4 cellular contexts compared by ENCODE assay signal in the genomic region with DNA sequence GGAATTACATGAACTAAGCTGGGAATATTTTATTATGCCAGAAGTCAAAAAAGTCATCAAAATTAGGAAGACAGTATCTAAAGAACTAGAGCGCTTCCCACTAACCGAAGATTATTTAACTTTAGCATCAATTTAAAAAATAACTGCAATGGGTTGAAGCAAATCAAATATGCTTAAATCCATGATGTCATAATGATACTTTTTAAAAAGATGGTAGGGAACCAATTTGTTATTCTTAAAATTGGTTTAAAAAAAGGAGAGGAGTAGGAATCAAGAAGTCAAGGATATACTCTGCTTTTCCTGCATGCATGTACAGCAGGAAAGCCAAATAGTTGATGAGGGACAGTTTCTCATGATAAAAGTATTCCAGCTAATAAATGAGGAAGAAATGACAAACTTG.
A peak's percentile ranks its signal among the peaks of the same experiment; 100 is the strongest.
TF ChIP-seq lines count a peak whose summit lies in the region.

No MANE protein-coding gene starts in this region.

TF ChIP-seq in SK-N-SH, 30 proteins besides CTCF, POLR2A, EP300 and RAD21:
- TF ChIP-seq, protein P1, sequence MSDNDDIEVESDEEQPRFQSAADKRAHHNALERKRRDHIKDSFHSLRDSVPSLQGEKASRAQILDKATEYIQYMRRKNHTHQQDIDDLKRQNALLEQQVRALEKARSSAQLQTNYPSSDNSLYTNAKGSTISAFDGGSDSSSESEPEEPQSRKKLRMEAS (IDR thresholded peaks at IDR 0.05; ENCODE audit: low read depth) = no peak
- TF ChIP-seq IRF3 (IDR thresholded peaks at IDR 0.05; ENCODE audit: low read depth, low read length) (no peak), YY1 (IDR thresholded peaks at IDR 0.05; ENCODE audit: low read depth) (no peak)
TF ChIP-seq in SK-N-SH: peak in this region for 0.

TF ChIP-seq in SK-N-SH treated with all-trans-retinoic acid at 6 μM for 48 hours, 23 proteins besides CTCF, POLR2A, EP300 and RAD21:
- TF ChIP-seq ZFP30 (CRISPR knock-in tag; IDR thresholded peaks at IDR 0.05) = no peak
- TF ChIP-seq ZFP3 (CRISPR knock-in tag; IDR thresholded peaks at IDR 0.05) = no peak
- TF ChIP-seq, protein P2, sequence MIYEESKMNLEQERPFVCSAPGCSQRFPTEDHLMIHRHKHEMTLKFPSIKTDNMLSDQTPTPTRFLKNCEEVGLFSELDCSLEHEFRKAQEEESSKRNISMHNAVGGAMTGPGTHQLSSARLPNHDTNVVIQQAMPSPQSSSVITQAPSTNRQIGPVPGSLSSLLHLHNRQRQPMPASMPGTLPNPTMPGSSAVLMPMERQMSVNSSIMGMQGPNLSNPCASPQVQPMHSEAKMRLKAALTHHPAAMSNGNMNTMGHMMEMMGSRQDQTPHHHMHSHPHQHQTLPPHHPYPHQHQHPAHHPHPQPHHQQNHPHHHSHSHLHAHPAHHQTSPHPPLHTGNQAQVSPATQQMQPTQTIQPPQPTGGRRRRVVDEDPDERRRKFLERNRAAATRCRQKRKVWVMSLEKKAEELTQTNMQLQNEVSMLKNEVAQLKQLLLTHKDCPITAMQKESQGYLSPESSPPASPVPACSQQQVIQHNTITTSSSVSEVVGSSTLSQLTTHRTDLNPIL (CRISPR knock-in tag; IDR thresholded peaks at IDR 0.05; ENCODE audit: low read depth) = no peak
- TF ChIP-seq TOX (CRISPR knock-in tag; IDR thresholded peaks at IDR 0.05; ENCODE audit: borderline replicate concordance) = no peak
- TF ChIP-seq BACH2 (CRISPR knock-in tag; IDR thresholded peaks at IDR 0.05; ENCODE audit: borderline replicate concordance) = no peak
- no peak for TF ChIP-seq PPARA (CRISPR knock-in tag; IDR thresholded peaks at IDR 0.05; ENCODE audit: borderline replicate concordance)
- TF ChIP-seq, protein P3, sequence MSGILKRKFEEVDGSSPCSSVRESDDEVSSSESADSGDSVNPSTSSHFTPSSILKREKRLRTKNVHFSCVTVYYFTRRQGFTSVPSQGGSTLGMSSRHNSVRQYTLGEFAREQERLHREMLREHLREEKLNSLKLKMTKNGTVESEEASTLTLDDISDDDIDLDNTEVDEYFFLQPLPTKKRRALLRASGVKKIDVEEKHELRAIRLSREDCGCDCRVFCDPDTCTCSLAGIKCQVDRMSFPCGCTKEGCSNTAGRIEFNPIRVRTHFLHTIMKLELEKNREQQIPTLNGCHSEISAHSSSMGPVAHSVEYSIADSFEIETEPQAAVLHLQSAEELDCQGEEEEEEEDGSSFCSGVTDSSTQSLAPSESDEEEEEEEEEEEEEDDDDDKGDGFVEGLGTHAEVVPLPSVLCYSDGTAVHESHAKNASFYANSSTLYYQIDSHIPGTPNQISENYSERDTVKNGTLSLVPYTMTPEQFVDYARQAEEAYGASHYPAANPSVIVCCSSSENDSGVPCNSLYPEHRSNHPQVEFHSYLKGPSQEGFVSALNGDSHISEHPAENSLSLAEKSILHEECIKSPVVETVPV (CRISPR knock-in tag; IDR thresholded peaks at IDR 0.05) = no peak
- no peak for TF ChIP-seq GLIS3 (CRISPR knock-in tag; IDR thresholded peaks at IDR 0.05)
- no peak for TF ChIP-seq RARB (CRISPR knock-in tag; IDR thresholded peaks at IDR 0.05)
- no peak for TF ChIP-seq CSDC2 (CRISPR knock-in tag; IDR thresholded peaks at IDR 0.05)

TF ChIP-seq in GM23338, 12 proteins besides CTCF, POLR2A, EP300 and RAD21 (continues in another document):
- TF ChIP-seq EZH2 (IDR thresholded peaks at IDR 0.05; ENCODE audit: low read depth, unreplicated experiment) (no peak), STAT1 (IDR thresholded peaks at IDR 0.05; ENCODE audit: unreplicated experiment) (no peak), NANOG (IDR thresholded peaks at IDR 0.05; ENCODE audit: borderline replicate concordance) (no peak), EZH2phosphoT487 (IDR thresholded peaks at IDR 0.05; ENCODE audit: unreplicated experiment) (no peak)
- TF ChIP-seq, protein P4, sequence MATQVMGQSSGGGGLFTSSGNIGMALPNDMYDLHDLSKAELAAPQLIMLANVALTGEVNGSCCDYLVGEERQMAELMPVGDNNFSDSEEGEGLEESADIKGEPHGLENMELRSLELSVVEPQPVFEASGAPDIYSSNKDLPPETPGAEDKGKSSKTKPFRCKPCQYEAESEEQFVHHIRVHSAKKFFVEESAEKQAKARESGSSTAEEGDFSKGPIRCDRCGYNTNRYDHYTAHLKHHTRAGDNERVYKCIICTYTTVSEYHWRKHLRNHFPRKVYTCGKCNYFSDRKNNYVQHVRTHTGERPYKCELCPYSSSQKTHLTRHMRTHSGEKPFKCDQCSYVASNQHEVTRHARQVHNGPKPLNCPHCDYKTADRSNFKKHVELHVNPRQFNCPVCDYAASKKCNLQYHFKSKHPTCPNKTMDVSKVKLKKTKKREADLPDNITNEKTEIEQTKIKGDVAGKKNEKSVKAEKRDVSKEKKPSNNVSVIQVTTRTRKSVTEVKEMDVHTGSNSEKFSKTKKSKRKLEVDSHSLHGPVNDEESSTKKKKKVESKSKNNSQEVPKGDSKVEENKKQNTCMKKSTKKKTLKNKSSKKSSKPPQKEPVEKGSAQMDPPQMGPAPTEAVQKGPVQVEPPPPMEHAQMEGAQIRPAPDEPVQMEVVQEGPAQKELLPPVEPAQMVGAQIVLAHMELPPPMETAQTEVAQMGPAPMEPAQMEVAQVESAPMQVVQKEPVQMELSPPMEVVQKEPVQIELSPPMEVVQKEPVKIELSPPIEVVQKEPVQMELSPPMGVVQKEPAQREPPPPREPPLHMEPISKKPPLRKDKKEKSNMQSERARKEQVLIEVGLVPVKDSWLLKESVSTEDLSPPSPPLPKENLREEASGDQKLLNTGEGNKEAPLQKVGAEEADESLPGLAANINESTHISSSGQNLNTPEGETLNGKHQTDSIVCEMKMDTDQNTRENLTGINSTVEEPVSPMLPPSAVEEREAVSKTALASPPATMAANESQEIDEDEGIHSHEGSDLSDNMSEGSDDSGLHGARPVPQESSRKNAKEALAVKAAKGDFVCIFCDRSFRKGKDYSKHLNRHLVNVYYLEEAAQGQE (IDR thresholded peaks at IDR 0.05; ENCODE audit: unreplicated experiment) = no peak

TF ChIP-seq in GM12878, 131 proteins besides CTCF, POLR2A, EP300 and RAD21:
- TF ChIP-seq ZNF217 (IDR thresholded peaks at IDR 0.05) (no peak), CREM (IDR thresholded peaks at IDR 0.05; ENCODE audit: low read depth) (no peak), ATF7 (IDR thresholded peaks at IDR 0.05; ENCODE audit: low read depth) (peak; percentile 38; the same call in 1 of the 2 replicates), IKZF2 (IDR thresholded peaks at IDR 0.05) (no peak), RFX5 (IDR thresholded peaks at IDR 0.05; ENCODE audit: low read depth, low read length) (no peak)
